9 cellular contexts compared by ENCODE assay signal in genomic region chr2:210199186-210199765, GRCh38. TPM values are rescaled to one million over a fixed set of nuclear protein-coding genes. Genes with fewer than 3 reads are reported as not detected.
DNase-seq lines count a peak whose midpoint lies in the region; ATAC-seq and TF ChIP-seq lines count a peak whose summit lies in the region.
"Had no signal": no experiment of that assay in that cellular context is flagged by ENCODE, and none has a peak within 500 bp of the region (broad histone marks: within the 10 kb centered on the region; RNA-seq: fewer than 3 reads in every experiment).

No MANE protein-coding gene starts in this region.

- H3K27ac ChIP-seq in tibial nerve, result no peak overlapping the region

- ATAC-seq in HG03469 (IDR thresholded peaks at IDR 0.05; ENCODE audit: unreplicated experiment), result peak; percentile 51
- ATAC-seq in HG03097 (IDR thresholded peaks at IDR 0.05; ENCODE audit: low FRiP score, unreplicated experiment), result no peak
- ATAC-seq in HG03280 (IDR thresholded peaks at IDR 0.05; ENCODE audit: unreplicated experiment), result no peak

- H3K27me3 ChIP-seq in tibial nerve, result no peaks in the 10 kb centered on the region

- peaks cover 0 to 19% (median 0%) of the 10 kb centered on the region in 4 donors for H3K4me1 ChIP-seq in tibial nerve
- H3K4me1 ChIP-seq: HAP-1 had no signal

- no peak for TF ChIP-seq EP300 in tibial nerve (IDR thresholded peaks at IDR 0.05)

- H3K4me3 ChIP-seq in tibial nerve, result no peak overlapping the region
- H3K4me3 ChIP-seq: HAP-1 had no signal

- no peaks in the 10 kb centered on the region for H3K9me3 ChIP-seq in tibial nerve
- H3K9me3 ChIP-seq: HAP-1 had no signal

- no peak for TF ChIP-seq POLR2A in tibial nerve (IDR thresholded peaks at IDR 0.05)

- H3K36me3 ChIP-seq in tibial nerve, result peaks cover 0 to 16% (median 0%) of the 10 kb centered on the region in 3 donors
- H3K36me3 ChIP-seq: HAP-1 had no signal

- TF ChIP-seq CTCF in tibial nerve (IDR thresholded peaks at IDR 0.05), result peak in 4 of 5 experiments; percentile 46 to 77 (median 72)

- DNase-seq in A172 (ENCODE audit: low spot score), result peak; percentile 34
- DNase-seq in GM03348 (ENCODE audit: low spot score), result peak; percentile 36
- DNase-seq in SKM-1 treated with dmso at 0.1 percent for 144 hours (lab: John Stamatoyannopoulos, UW; ENCODE audit: unreplicated experiment), result peak; percentile 40
- DNase-seq in globus pallidus (ENCODE audit: low spot score), result peak; percentile 19
- DNase-seq in tibial nerve (ENCODE audit: low spot score in 2 of 2), result no peak

RNA-seq across cellular contexts. Expression of gene ACADL, which starts 26.0 kb away (rescaled TPM):
- total RNA-seq in A172 (2014; rRNA removed; shearing (Covaris generic)), result not detected in 2 replicates
- 100 to 1,000 TPM in 2 of 4 donors, 10 to 100 TPM in 2; 45.3 to 167 (median 101) TPM for total RNA-seq in tibial nerve

RNA-seq across cellular contexts. Expression of gene KANSL1L, which starts 28.1 kb away (rescaled TPM):
- 12.9 and 18.6 TPM in 2 replicates for total RNA-seq in A172 (2014; rRNA removed; shearing (Covaris generic))
- total RNA-seq in tibial nerve, result 100 to 1,000 TPM in 3 of 4 donors, 10 to 100 TPM in 1; 87.0 to 141 (median 111) TPM

Comparison
In these comparisons a context has a peak if more than half of its experiments do, and no peak if none do; other contexts are left out.
1. DNase-seq: peak in A172 (single experiment), GM03348 (single experiment), SKM-1 treated with dmso at 0.1 percent for 144 hours (single experiment) and globus pallidus (single experiment); none in tibial nerve (0 of 2).
2. RNA of gene ACADL, which starts 26.0 kb away (total RNA-seq): 45.3 to 167 TPM in tibial nerve; not detected in A172; every median in the first group is over 10 times any median in the second.